ENCODE assay signal across 8 cellular contexts in the genomic region with DNA sequence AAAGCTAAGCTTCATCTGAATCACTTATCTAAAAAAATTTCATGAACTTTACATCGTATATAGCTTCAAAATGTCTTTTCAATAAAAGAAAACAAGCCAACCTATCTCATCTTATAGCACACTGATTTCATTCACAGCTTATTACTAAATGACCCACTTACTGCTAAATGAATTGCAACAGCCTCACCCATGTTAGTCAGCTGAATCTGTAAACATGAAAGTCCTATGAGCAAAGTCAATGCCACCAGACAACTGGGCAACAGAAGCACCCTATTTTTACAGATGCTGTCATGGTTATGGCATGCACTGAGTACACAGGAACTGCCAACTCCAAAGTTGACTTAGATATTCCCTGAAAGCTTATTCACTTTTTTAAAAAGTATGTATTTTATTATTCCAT. TPM values are rescaled to one million over a fixed set of nuclear protein-coding genes. Genes with fewer than 3 reads are reported as not detected.
A peak's percentile ranks its signal among the peaks of the same experiment; 100 is the strongest.
DNase-seq lines count a peak whose midpoint lies in the region; ATAC-seq and TF ChIP-seq lines count a peak whose summit lies in the region.

No MANE protein-coding gene starts in this region.

- no peak for TF ChIP-seq POLR2A in heart left ventricle (IDR thresholded peaks at IDR 0.05)
- no peak for TF ChIP-seq POLR2A in sigmoid colon (IDR thresholded peaks at IDR 0.05)

- H3K4me1 ChIP-seq in adipocyte (ENCODE audit: control insufficient read depth, insufficient read depth, low read length): peaks cover 34% of the 10 kb centered on the region
- peaks cover 0 to 70% (median 27%) of the 10 kb centered on the region in 12 donors for H3K4me1 ChIP-seq in heart left ventricle
- H3K4me1 ChIP-seq in skeletal muscle tissue (ENCODE audit: control insufficient read depth in 3 of 3, insufficient read depth in 3 of 3, low read length in 3 of 3): peaks cover 28 to 46% (median 34%) of the 10 kb centered on the region in 3 donors
- H3K4me1 ChIP-seq in sigmoid colon: peaks cover 0 to 49% (median 36%) of the 10 kb centered on the region in 4 donors

- peak; percentile 91 to 95 (median 94) for ATAC-seq in heart left ventricle

- intact Hi-C loops in heart left ventricle (cut with DNase I) (no loop called here), sigmoid colon (cut with DNase I) (no loop called here)

- H3K9ac ChIP-seq in adipocyte (ENCODE audit: low read length) (no peak overlapping the region), skeletal muscle tissue (ENCODE audit: low read depth in 1 of 3, low read length in 3 of 3) (peak overlapping the region in 2 of 3 donors; percentile 13 to 29)

- 42 to 48% (median 43%) methylated on average over 1 of the region's 1 CpG for WGBS in heart left ventricle, 4 donors
- WGBS in sigmoid colon, 2 donors: 19 to 64% methylated on average over 1 of the region's 1 CpG

- TF ChIP-seq EP300 in sigmoid colon (IDR thresholded peaks at IDR 0.05): no peak

- peak overlapping the region; percentile 44 for H3K4me3 ChIP-seq in adipocyte (ENCODE audit: low read length)
- no peak overlapping the region for H3K4me3 ChIP-seq in heart left ventricle
- peak overlapping the region in 2 of 3 donors; percentile 34 to 42 for H3K4me3 ChIP-seq in skeletal muscle tissue (ENCODE audit: low read length in 3 of 3)
- no peak overlapping the region for H3K4me3 ChIP-seq in sigmoid colon

- TF ChIP-seq CTCF in heart left ventricle (IDR thresholded peaks at IDR 0.05) (no peak), sigmoid colon (IDR thresholded peaks at IDR 0.05) (no peak)

- H3K27ac ChIP-seq in heart left ventricle: peak overlapping the region; percentile 66 to 87 (median 76)
- H3K27ac ChIP-seq in skeletal muscle tissue (ENCODE audit: low read depth, low read length): peak overlapping the region; percentile 94
- peak overlapping the region in 2 of 4 donors; percentile 56 to 59 for H3K27ac ChIP-seq in sigmoid colon

- DNase-seq in HCEC 1CT (peak; percentile 95), adipocyte (ENCODE audit: low read depth) (peak; percentile 91), heart left ventricle (peak in 3 of 5 donors; percentile 45 to 52 (median 49)), hypothalamus (lab: John Stamatoyannopoulos, UW) (no peak), sigmoid colon (no peak), superior temporal gyrus (ENCODE audit: extremely low spot score) (no peak), NCI-H1694 treated with DMSO at 0.1 percent for 48 hours (lab: John Stamatoyannopoulos, UW) (no peak)

- H3K36me3 ChIP-seq in adipocyte (ENCODE audit: control insufficient read depth, insufficient read depth, low read length, severe bottlenecking): peaks cover 5% of the 10 kb centered on the region
- H3K36me3 ChIP-seq in heart left ventricle: no peaks in the 10 kb centered on the region
- no peaks in the 10 kb centered on the region for H3K36me3 ChIP-seq in skeletal muscle tissue (ENCODE audit: control insufficient read depth in 3 of 3, insufficient read depth in 3 of 3, low read length in 3 of 3)
- H3K36me3 ChIP-seq in sigmoid colon: no peaks in the 10 kb centered on the region

- no peaks in the 10 kb centered on the region for H3K27me3 ChIP-seq in adipocyte (replicated peaks; ENCODE audit: control insufficient read depth, insufficient read depth, low read length)
- no peaks in the 10 kb centered on the region for H3K27me3 ChIP-seq in heart left ventricle
- no peaks in the 10 kb centered on the region for H3K27me3 ChIP-seq in skeletal muscle tissue (ENCODE audit: control insufficient read depth in 3 of 3, insufficient read depth in 3 of 3, low read length in 3 of 3)
- H3K27me3 ChIP-seq in sigmoid colon: no peaks in the 10 kb centered on the region

- H3K9me3 ChIP-seq in adipocyte (ENCODE audit: control insufficient read depth, low read length): no peaks in the 10 kb centered on the region
- H3K9me3 ChIP-seq in heart left ventricle: no peaks in the 10 kb centered on the region
- no peaks in the 10 kb centered on the region for H3K9me3 ChIP-seq in skeletal muscle tissue (ENCODE audit: control insufficient read depth in 3 of 3, low read length in 3 of 3)
- no peaks in the 10 kb centered on the region for H3K9me3 ChIP-seq in sigmoid colon

RNA-seq across cellular contexts. Expression of gene DST, which starts 41.2 kb away (rescaled TPM):
- total RNA-seq in heart left ventricle: 100 to 1,000 TPM; 269 to 607 (median 383) TPM
- 100 to 1,000 TPM; 107 to 139 TPM for polyA plus RNA-seq in heart left ventricle
- total RNA-seq in skeletal muscle tissue: 183 TPM
- 100 to 1,000 TPM; 495 to 791 (median 604) TPM for total RNA-seq in sigmoid colon
- 10 to 100 TPM; 62.5 to 79.8 (median 69.1) TPM for polyA plus RNA-seq in sigmoid colon

Comparison
In these comparisons a context has a peak if more than half of its experiments do, and no peak if none do; other contexts are left out.
1. DNase-seq: peak in HCEC 1CT (single experiment), adipocyte (single experiment) and heart left ventricle (3 of 5); none in hypothalamus (0 of 51), sigmoid colon (single experiment), superior temporal gyrus (single experiment) and NCI-H1694 treated with DMSO at 0.1 percent for 48 hours (single experiment).
2. H3K4me3 ChIP-seq: peak in adipocyte (single experiment) and skeletal muscle tissue (2 of 3); none in heart left ventricle (0 of 12) and sigmoid colon (0 of 4).